Comparison of ENCODE assay signal across 24 cellular contexts in the genomic region with DNA sequence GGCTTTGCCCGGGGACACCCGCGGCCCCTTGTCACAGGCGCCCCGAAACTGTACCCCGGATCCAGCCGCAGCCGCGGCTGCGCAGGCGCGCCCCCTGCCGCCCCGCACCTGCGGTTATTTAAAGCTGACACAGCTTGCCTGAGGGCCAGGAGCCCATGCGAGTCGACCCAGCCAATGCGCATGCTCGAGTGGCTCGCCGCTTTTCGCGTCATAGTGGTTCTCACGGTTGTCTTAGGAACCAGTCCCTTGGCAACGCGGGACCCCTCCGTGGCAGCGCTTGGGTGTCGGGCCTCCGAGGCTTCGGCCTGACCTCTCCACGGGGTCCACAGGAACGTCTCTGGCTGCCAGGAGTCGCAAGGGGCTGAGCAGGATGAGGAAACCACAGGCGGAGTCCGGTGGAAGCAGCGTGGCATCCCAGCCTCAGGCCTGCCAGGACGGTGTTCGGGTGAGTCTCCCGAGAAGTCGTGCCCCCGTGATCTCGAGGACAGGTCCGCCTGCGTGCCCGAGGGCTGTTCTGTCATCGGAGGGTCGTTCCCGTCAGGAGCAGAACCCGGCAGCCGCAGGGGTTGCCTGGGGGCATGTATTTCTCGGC.
"Had no signal": no experiment of that assay in that cellular context is flagged by ENCODE, and none has a peak within 500 bp of the region (broad histone marks: within the 10 kb centered on the region; RNA-seq: fewer than 3 reads in every experiment).

No MANE protein-coding gene starts in this region.

- H3K4me1 ChIP-seq: adrenal gland, Peyer's patch had no signal

- H3K27me3 ChIP-seq: adrenal gland, Peyer's patch had no signal

- H3K4me3 ChIP-seq: adrenal gland, Peyer's patch had no signal

- H3K27me3 Mint-ChIP-seq: activated CD4-positive, alpha-beta memory T cell treated with anti-CD3 and anti-CD28 coated beads, Interleukin-2, amount 10 ng/mL, durations not matched to agents 7 days and 5 days; activated CD4-positive, alpha-beta T cell treated with anti-CD3 and anti-CD28 coated beads for 36 hours; activated naive CD8-positive, alpha-beta T cell treated with anti-CD3 and anti-CD28 coated beads, Interleukin-2, amount 10 ng/mL, durations not matched to agents 7 days and 5 days; activated T-helper 17 cell treated with anti-CD3 and anti-CD28 coated beads, Interleukin-2, amount 50 U/mL, for 72 hours had no signal

- DNase-seq: activated CD4-positive, alpha-beta memory T cell treated with anti-CD3 and anti-CD28 coated beads, Interleukin-2, amount 10 ng/mL, durations not matched to agents 7 days and 5 days; activated CD4-positive, alpha-beta T cell treated with anti-CD3 and anti-CD28 coated beads for 36 hours; activated CD4-positive, alpha-beta T cell treated with anti-CD3 and anti-CD28 coated beads, Interleukin-2, amount 50 U/mL, for 1 hour; activated CD4-positive, CD25-positive, alpha-beta regulatory T cell; activated naive CD4-positive, alpha-beta T cell treated with anti-CD3 and anti-CD28 coated beads, Interleukin-2, amount 50 U/mL, for 16 hours; activated naive CD8-positive, alpha-beta T cell treated with anti-CD3 and anti-CD28 coated beads, Interleukin-2, amount 10 ng/mL, durations not matched to agents 7 days and 5 days; activated T-cell treated with anti-CD3 and anti-CD28 coated beads for 4 hours; activated T-cell treated with anti-CD3 and anti-CD28 coated beads, Interleukin-2, amount 50 U/mL, for 48 hours; adrenal gland; anterior cingulate cortex; cerebellar nuclear complex; Kasumi-1; KBM-7; NCI-H1092; NCI-H1417; NCI-H2029 treated with DMSO at 0.1 percent for 48 hours; NCI-H446 treated with DMSO at 0.1 percent for 48 hours; NCI-H524 treated with DMSO at 0.1 percent for 48 hours; NCI-H82; Peyer's patch; SIG-M5; T-helper 1 cell had no signal

- ATAC-seq: activated CD4-positive, alpha-beta T cell treated with anti-CD3 and anti-CD28 coated beads for 36 hours; activated T-helper 17 cell treated with anti-CD3 and anti-CD28 coated beads, Interleukin-2, amount 50 U/mL, for 72 hours had no signal

- H3K4me3 Mint-ChIP-seq: activated CD4-positive, alpha-beta memory T cell treated with anti-CD3 and anti-CD28 coated beads, Interleukin-2, amount 10 ng/mL, durations not matched to agents 7 days and 5 days; activated CD4-positive, alpha-beta T cell treated with anti-CD3 and anti-CD28 coated beads for 36 hours; activated naive CD8-positive, alpha-beta T cell treated with anti-CD3 and anti-CD28 coated beads, Interleukin-2, amount 10 ng/mL, durations not matched to agents 7 days and 5 days; activated T-helper 17 cell treated with anti-CD3 and anti-CD28 coated beads, Interleukin-2, amount 50 U/mL, for 72 hours had no signal

- H3K9me3 ChIP-seq: adrenal gland had no signal

- H3K36me3 Mint-ChIP-seq: activated naive CD8-positive, alpha-beta T cell treated with anti-CD3 and anti-CD28 coated beads, Interleukin-2, amount 10 ng/mL, durations not matched to agents 7 days and 5 days had no signal

- H3K4me1 Mint-ChIP-seq: activated CD4-positive, alpha-beta memory T cell treated with anti-CD3 and anti-CD28 coated beads, Interleukin-2, amount 10 ng/mL, durations not matched to agents 7 days and 5 days; activated CD4-positive, alpha-beta T cell treated with anti-CD3 and anti-CD28 coated beads for 36 hours; activated naive CD8-positive, alpha-beta T cell treated with anti-CD3 and anti-CD28 coated beads, Interleukin-2, amount 10 ng/mL, durations not matched to agents 7 days and 5 days had no signal

- H3K27ac Mint-ChIP-seq: activated CD4-positive, alpha-beta memory T cell treated with anti-CD3 and anti-CD28 coated beads, Interleukin-2, amount 10 ng/mL, durations not matched to agents 7 days and 5 days; activated CD4-positive, alpha-beta T cell treated with anti-CD3 and anti-CD28 coated beads for 36 hours; activated naive CD8-positive, alpha-beta T cell treated with anti-CD3 and anti-CD28 coated beads, Interleukin-2, amount 10 ng/mL, durations not matched to agents 7 days and 5 days; activated T-helper 17 cell treated with anti-CD3 and anti-CD28 coated beads, Interleukin-2, amount 50 U/mL, for 72 hours had no signal

- H3K27ac ChIP-seq: adrenal gland, Peyer's patch, VCaP had no signal

- H3K36me3 ChIP-seq: adrenal gland, Peyer's patch had no signal
